ENCODE assay signal across 9 cellular contexts in the genomic region with DNA sequence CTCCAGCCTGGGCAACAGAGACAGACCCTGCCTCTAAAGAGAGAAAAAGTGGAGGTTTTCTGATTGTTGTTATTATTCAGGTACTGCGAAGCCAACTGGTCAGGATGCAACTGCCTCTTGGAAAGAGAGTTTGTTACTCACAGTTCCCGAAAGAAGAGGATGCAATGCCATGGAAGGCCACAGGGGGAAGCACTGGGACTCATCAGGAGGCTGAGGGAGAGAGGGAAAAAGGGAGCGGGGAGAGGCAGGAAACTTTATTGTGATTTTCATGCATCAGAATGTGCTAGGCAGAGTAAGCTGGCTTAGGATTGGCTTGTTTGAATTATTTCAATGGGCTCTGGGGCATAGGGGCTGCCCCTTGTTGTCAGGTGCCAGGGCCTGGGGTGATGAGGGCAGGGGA. TPM values are rescaled to one million over a fixed set of nuclear protein-coding genes. Genes with fewer than 3 reads are reported as not detected.
A peak's percentile ranks its signal among the peaks of the same experiment; 100 is the strongest.
DNase-seq lines count a peak whose midpoint lies in the region; ATAC-seq and TF ChIP-seq lines count a peak whose summit lies in the region.
"Had no signal": no experiment of that assay in that cellular context is flagged by ENCODE, and none has a peak within 500 bp of the region (broad histone marks: within the 10 kb centered on the region; RNA-seq: fewer than 3 reads in every experiment).

No MANE protein-coding gene starts in this region.

- ATAC-seq in DND-41 (ENCODE audit: insufficient read depth, low read depth) (no peak), mucosa of descending colon (peak; percentile 28), GM18867 (IDR thresholded peaks at IDR 0.05; ENCODE audit: unreplicated experiment) (no peak), HG02588 (IDR thresholded peaks at IDR 0.05; ENCODE audit: unreplicated experiment) (no peak), HG03520 (IDR thresholded peaks at IDR 0.05; ENCODE audit: unreplicated experiment) (no peak)
- ATAC-seq: body of pancreas had no signal

- H3K4me2 ChIP-seq in DND-41 (ENCODE audit: insufficient read depth, low read length): no peak overlapping the region

- H3K4me3 Mint-ChIP-seq in HFFc6: no peak overlapping the region

- peaks cover 4% of the 10 kb centered on the region for H3K9me3 ChIP-seq in DND-41 (ENCODE audit: insufficient read depth, low read length, severe bottlenecking)
- H3K9me3 ChIP-seq in mucosa of descending colon: no peaks in the 10 kb centered on the region
- H3K9me3 ChIP-seq: body of pancreas had no signal

- H3K27me3 ChIP-seq in DND-41 (ENCODE audit: insufficient read depth, low read length, poor library complexity): no peaks in the 10 kb centered on the region
- H3K27me3 ChIP-seq: body of pancreas had no signal

- no peak overlapping the region for H2AFZ ChIP-seq in DND-41 (ENCODE audit: low read depth, low read length)

- no peak overlapping the region for H3K9ac ChIP-seq in DND-41 (ENCODE audit: low read depth, low read length)

- peaks cover 72% of the 10 kb centered on the region for H3K36me3 ChIP-seq in DND-41 (ENCODE audit: insufficient read depth, low read length)
- H3K36me3 ChIP-seq in mucosa of descending colon (ENCODE audit: low read depth): peaks cover 8% of the 10 kb centered on the region

- H3K4me3 ChIP-seq in DND-41 (ENCODE audit: low read depth in 1 of 2, low read length in 2 of 2) (no peak overlapping the region), mucosa of descending colon (no peak overlapping the region)
- H3K4me3 ChIP-seq: body of pancreas had no signal

- no peaks in the 10 kb centered on the region for H3K4me1 ChIP-seq in DND-41 (ENCODE audit: insufficient read depth, low read length)
- H3K4me1 ChIP-seq in mucosa of descending colon (ENCODE audit: low read depth): peaks cover 4% of the 10 kb centered on the region

- H4K20me1 ChIP-seq in DND-41 (ENCODE audit: insufficient read depth, low read length): peaks cover 28% of the 10 kb centered on the region

- H3K27me3 Mint-ChIP-seq in HFFc6 (ENCODE audit: insufficient read depth): no peaks in the 10 kb centered on the region; the same call in none of the 2 replicates

- H3K27ac Mint-ChIP-seq in HFFc6: peak overlapping the region; percentile 17

- no peak overlapping the region for H3K27ac ChIP-seq in DND-41 (ENCODE audit: low read length)
- H3K27ac ChIP-seq: body of pancreas had no signal

- intact Hi-C loops in mucosa of descending colon (cut with DNase I, micrococcal nuclease): no loop called here

- TF ChIP-seq CTCF in DND-41 (IDR thresholded peaks at IDR 0.05; ENCODE audit: borderline replicate concordance, extremely low read depth, low read length, poor library complexity, severe bottlenecking): peak; percentile 68
- peak; percentile 80 for TF ChIP-seq CTCF in HFFc6 (IDR thresholded peaks at IDR 0.05)
- TF ChIP-seq CTCF in mucosa of descending colon (IDR thresholded peaks at IDR 0.05): no peak

- H3K9me3 Mint-ChIP-seq in HFFc6: no peaks in the 10 kb centered on the region

- H3K79me2 ChIP-seq in DND-41 (ENCODE audit: insufficient read depth, low read length): peaks cover 80% of the 10 kb centered on the region

- DNase-seq in DND-41 (peak; percentile 30), HFFc6 (peak; percentile 25), astrocyte of the hippocampus (ENCODE audit: low read depth, low spot score) (peak; percentile 44), mucosa of descending colon (no peak), NCI-H2029 (lab: John Stamatoyannopoulos, UW) (no peak)

- H3K36me3 Mint-ChIP-seq in HFFc6 (ENCODE audit: low read depth): peaks cover 33% of the 10 kb centered on the region

- peaks cover 53% of the 10 kb centered on the region for H3K4me1 Mint-ChIP-seq in HFFc6 (ENCODE audit: low read depth)

RNA-seq across cellular contexts. Expression of gene MYO9B, which starts 27.6 kb away (rescaled TPM):
- total RNA-seq in HFFc6 (2021; fragmentation: NEBNext Ultra II Directional; extraction: Animal tissue kit (Norgen Biotek cat#: 25700)): 10 to 100 TPM; 81.2 to 89.0 (median 83.4) TPM
- total RNA-seq in mucosa of descending colon: 10 to 100 TPM; 73.7 to 91.8 (median 90.8) TPM

RNA-seq across cellular contexts. Expression of gene HAUS8, which starts 27.9 kb away (rescaled TPM):
- total RNA-seq in HFFc6 (2021; fragmentation: NEBNext Ultra II Directional; extraction: Animal tissue kit (Norgen Biotek cat#: 25700)): 10 to 100 TPM in 5 of 6 experiments, 1 to 10 TPM in 1; 7.6 to 13.2 (median 12.2) TPM
- total RNA-seq in mucosa of descending colon: 10 to 100 TPM; 12.2 to 16.6 (median 13.6) TPM

Comparison
In these comparisons a context has a peak if more than half of its experiments do, and no peak if none do; other contexts are left out.
1. DNase-seq: peak in DND-41 (single experiment), HFFc6 (single experiment) and astrocyte of the hippocampus (single experiment); none in mucosa of descending colon (0 of 3) and NCI-H2029 (single experiment).